ENCODE assay signal across 11 cellular contexts in genomic region chr11:64286801-64287159, GRCh38. TPM values are rescaled to one million over a fixed set of nuclear protein-coding genes. Genes with fewer than 3 reads are reported as not detected.
DNase-seq lines count a peak whose midpoint lies in the region; ATAC-seq and TF ChIP-seq lines count a peak whose summit lies in the region.
"Had no signal": no experiment of that assay in that cellular context is flagged by ENCODE, and none has a peak within 500 bp of the region (broad histone marks: within the 10 kb centered on the region; RNA-seq: fewer than 3 reads in every experiment).

No MANE protein-coding gene starts in this region.

- no peak for ATAC-seq in HG03139 (IDR thresholded peaks at IDR 0.05; ENCODE audit: unreplicated experiment)
- no peak for ATAC-seq in left lung

- no peaks in the 10 kb centered on the region for H3K9me2 ChIP-seq in Loucy (replicated peaks; ENCODE audit: low read depth, low read length)

- no peaks in the 10 kb centered on the region for H3K36me3 ChIP-seq in Loucy (ENCODE audit: insufficient read depth, low read length)
- H3K36me3 ChIP-seq in left lung: peaks cover 0 to 15% of the 10 kb centered on the region in 2 donors
- H3K36me3 ChIP-seq: pancreas had no signal

- H3K9me3 Mint-ChIP-seq in activated CD4-positive, alpha-beta T cell treated with anti-CD3 and anti-CD28 coated beads, Interleukin-2, amount 10 ng/mL, durations not matched to agents 7 days and 5 days: no peaks in the 10 kb centered on the region
- H3K9me3 Mint-ChIP-seq in chondrocyte (ENCODE audit: low read depth): no peaks in the 10 kb centered on the region
- no peaks in the 10 kb centered on the region for H3K9me3 Mint-ChIP-seq in progenitor cell of endocrine pancreas (ENCODE audit: low read depth)

- DNase-seq in activated CD4-positive, alpha-beta T cell treated with anti-CD3 and anti-CD28 coated beads, Interleukin-2, amount 10 ng/mL, durations not matched to agents 7 days and 5 days: no peak
- no peak for DNase-seq in activated CD4-positive, alpha-beta T cell treated with anti-CD3 and anti-CD28 coated beads, Interleukin-2, amount 50 U/mL, for 48 hours
- no peak for DNase-seq in chondrocyte (ENCODE audit: low spot score)
- DNase-seq in progenitor cell of endocrine pancreas (ENCODE audit: low spot score, unreplicated experiment): no peak
- DNase-seq in left lung: no peak
- DNase-seq in NCI-H2227 (lab: John Stamatoyannopoulos, UW; ENCODE audit: unreplicated experiment): no peak
- DNase-seq: GDM1; stimulated activated CD4-positive, alpha-beta T cell treated with anti-CD3 and anti-CD28 coated beads, Interleukin-4, amount 100 ng/mL, for 4 hours had no signal

- POLR2A ChIA-PET in activated CD4-positive, alpha-beta T cell treated with anti-CD3 and anti-CD28 coated beads, Interleukin-2, amount 10 ng/mL, durations not matched to agents 7 days and 5 days (lab: Charles Lee): no interaction called here

- peaks cover 30% of the 10 kb centered on the region for H3K4me1 Mint-ChIP-seq in activated CD4-positive, alpha-beta T cell treated with anti-CD3 and anti-CD28 coated beads, Interleukin-2, amount 10 ng/mL, durations not matched to agents 7 days and 5 days
- peaks cover 30% of the 10 kb centered on the region for H3K4me1 Mint-ChIP-seq in chondrocyte (ENCODE audit: low read depth)
- H3K4me1 Mint-ChIP-seq in progenitor cell of endocrine pancreas (ENCODE audit: low read depth): peaks cover 7% of the 10 kb centered on the region

- intact Hi-C loops in left lung (cut with DNase I): no loop called here

- no peaks in the 10 kb centered on the region for H3K27me3 ChIP-seq in Loucy (ENCODE audit: insufficient read depth, low read length, poor library complexity, severe bottlenecking)
- peaks cover 18 to 19% of the 10 kb centered on the region in 2 donors for H3K27me3 ChIP-seq in left lung
- H3K27me3 ChIP-seq: pancreas had no signal

- no peak for TF ChIP-seq CTCF in Loucy (conservative IDR thresholded peaks at IDR 0.05; ENCODE audit: low read length)
- no peak for TF ChIP-seq CTCF in chondrocyte (IDR thresholded peaks at IDR 0.05)
- no peak for TF ChIP-seq CTCF in progenitor cell of endocrine pancreas (IDR thresholded peaks at IDR 0.05; ENCODE audit: unreplicated experiment)
- TF ChIP-seq CTCF in left lung (IDR thresholded peaks at IDR 0.05): no peak

- H3K36me3 Mint-ChIP-seq in activated CD4-positive, alpha-beta T cell treated with anti-CD3 and anti-CD28 coated beads, Interleukin-2, amount 10 ng/mL, durations not matched to agents 7 days and 5 days (ENCODE audit: low read depth): peaks cover 10% of the 10 kb centered on the region
- peaks cover 2% of the 10 kb centered on the region for H3K36me3 Mint-ChIP-seq in chondrocyte (ENCODE audit: low read depth)
- H3K36me3 Mint-ChIP-seq in progenitor cell of endocrine pancreas (ENCODE audit: insufficient read depth): peaks cover 4% of the 10 kb centered on the region

- H3K4me3 ChIP-seq in Loucy (ENCODE audit: low read length, poor library complexity, severe bottlenecking) (peak overlapping the region; percentile 99), left lung (no peak overlapping the region)

- H3K79me2 ChIP-seq in Loucy (ENCODE audit: insufficient read depth, low read length): peaks cover 10% of the 10 kb centered on the region; the same call in 1 of the 2 replicates

- H3K27ac Mint-ChIP-seq in activated CD4-positive, alpha-beta T cell treated with anti-CD3 and anti-CD28 coated beads, Interleukin-2, amount 10 ng/mL, durations not matched to agents 7 days and 5 days: peak overlapping the region; percentile 77
- no peak overlapping the region for H3K27ac Mint-ChIP-seq in chondrocyte (ENCODE audit: unreplicated experiment)
- no peak overlapping the region for H3K27ac Mint-ChIP-seq in progenitor cell of endocrine pancreas

- H3K4me2 ChIP-seq in Loucy (ENCODE audit: low read depth, low read length, poor library complexity, severe bottlenecking): peak overlapping the region; percentile 96

- H3K4me3 Mint-ChIP-seq in activated CD4-positive, alpha-beta T cell treated with anti-CD3 and anti-CD28 coated beads, Interleukin-2, amount 10 ng/mL, durations not matched to agents 7 days and 5 days: peak overlapping the region; percentile 83
- H3K4me3 Mint-ChIP-seq in chondrocyte (ENCODE audit: unreplicated experiment): peak overlapping the region; percentile 80
- peak overlapping the region; percentile 75 for H3K4me3 Mint-ChIP-seq in progenitor cell of endocrine pancreas (ENCODE audit: low read depth)

- H3K9ac ChIP-seq in Loucy (ENCODE audit: low read depth, low read length, poor library complexity, severe bottlenecking): peak overlapping the region; percentile 87

- H3K4me1 ChIP-seq in Loucy (ENCODE audit: insufficient read depth, low read length, poor library complexity, severe bottlenecking): peaks cover 8% of the 10 kb centered on the region
- peaks cover 18 to 39% of the 10 kb centered on the region in 2 donors for H3K4me1 ChIP-seq in left lung

- no peak overlapping the region for H2AFZ ChIP-seq in Loucy (ENCODE audit: low read length)

- H3K9me3 ChIP-seq in Loucy (ENCODE audit: insufficient read depth, low read depth, low read length) (no peaks in the 10 kb centered on the region), left lung (no peaks in the 10 kb centered on the region)
- H3K9me3 ChIP-seq: pancreas had no signal

- CTCF ChIA-PET in activated CD4-positive, alpha-beta T cell treated with anti-CD3 and anti-CD28 coated beads, Interleukin-2, amount 10 ng/mL, durations not matched to agents 7 days and 5 days (lab: Charles Lee): interaction anchor here (0.5 to 10.4 kb wide), 6 partner anchors 8 to 1015 kb away, joined by 4 to 92 read pairs (median 6); partner anchors contain the start of genes CATSPERZ and ESRRA

- no peaks in the 10 kb centered on the region for H3F3A ChIP-seq in Loucy (ENCODE audit: low read depth)

- peaks cover 13% of the 10 kb centered on the region for H3K27me3 Mint-ChIP-seq in activated CD4-positive, alpha-beta T cell treated with anti-CD3 and anti-CD28 coated beads, Interleukin-2, amount 10 ng/mL, durations not matched to agents 7 days and 5 days
- H3K27me3 Mint-ChIP-seq in chondrocyte (ENCODE audit: low read depth) (peaks cover 5% of the 10 kb centered on the region), progenitor cell of endocrine pancreas (peaks cover 19% of the 10 kb centered on the region)

- no peak overlapping the region for H3K27ac ChIP-seq in left lung

- H4K20me1 ChIP-seq in Loucy (ENCODE audit: insufficient read depth, low read length, poor library complexity, severe bottlenecking): no peaks in the 10 kb centered on the region

RNA-seq across cellular contexts. Expression of gene GPR137, which starts 1.1 kb away (rescaled TPM):
- total RNA-seq in activated CD4-positive, alpha-beta T cell treated with anti-CD3 and anti-CD28 coated beads, Interleukin-2, amount 10 ng/mL, durations not matched to agents 7 days and 5 days: 10 to 100 TPM; 24.6 to 32.2 TPM
- total RNA-seq in chondrocyte: 57.8 to 64.8 TPM (median 59.2 TPM) in 3 replicates
- 46.7 and 56.5 TPM in 2 replicates for total RNA-seq in progenitor cell of endocrine pancreas
- total RNA-seq in left lung: 10 to 100 TPM; 34.1 to 39.6 TPM

RNA-seq across cellular contexts. Expression of gene BAD, which starts 2.3 kb away (rescaled TPM):
- 10 to 100 TPM; 32.0 to 34.2 TPM for total RNA-seq in activated CD4-positive, alpha-beta T cell treated with anti-CD3 and anti-CD28 coated beads, Interleukin-2, amount 10 ng/mL, durations not matched to agents 7 days and 5 days
- total RNA-seq in chondrocyte (55.5 to 58.8 TPM (median 56.8 TPM) in 3 replicates), progenitor cell of endocrine pancreas (42.8 and 46.9 TPM in 2 replicates), left lung (10 to 100 TPM; 58.8 to 71.4 TPM)

RNA-seq across cellular contexts. Expression of gene KCNK4, which starts 4.3 kb away (rescaled TPM):
- total RNA-seq in activated CD4-positive, alpha-beta T cell treated with anti-CD3 and anti-CD28 coated beads, Interleukin-2, amount 10 ng/mL, durations not matched to agents 7 days and 5 days: not detected
- 0.22 to 0.39 TPM in 2 of 3 replicates, not detected in the other for total RNA-seq in chondrocyte
- 0.62 TPM in 1 of 2 replicates, not detected in the other for total RNA-seq in progenitor cell of endocrine pancreas
- total RNA-seq in left lung: not detected
- total RNA-seq: pancreas had no signal

RNA-seq across cellular contexts. Expression of gene CATSPERZ, which starts 13.4 kb away (rescaled TPM):
- not detected for total RNA-seq in activated CD4-positive, alpha-beta T cell treated with anti-CD3 and anti-CD28 coated beads, Interleukin-2, amount 10 ng/mL, durations not matched to agents 7 days and 5 days
- 0.92 to 1.0 TPM in 2 of 3 replicates, not detected in the other for total RNA-seq in chondrocyte
- not detected in 2 replicates for total RNA-seq in progenitor cell of endocrine pancreas
- not detected for total RNA-seq in left lung

RNA-seq across cellular contexts. Expression of gene ESRRA, which starts 18.5 kb away (rescaled TPM):
- total RNA-seq in activated CD4-positive, alpha-beta T cell treated with anti-CD3 and anti-CD28 coated beads, Interleukin-2, amount 10 ng/mL, durations not matched to agents 7 days and 5 days: 10 to 100 TPM; 24.8 to 32.0 TPM
- total RNA-seq in chondrocyte (25.6 to 30.7 TPM (median 29.6 TPM) in 3 replicates), progenitor cell of endocrine pancreas (28.1 and 31.4 TPM in 2 replicates), left lung (10 to 100 TPM; 42.8 to 60.1 TPM)
